8 cellular contexts compared by ENCODE assay signal in the genomic region with DNA sequence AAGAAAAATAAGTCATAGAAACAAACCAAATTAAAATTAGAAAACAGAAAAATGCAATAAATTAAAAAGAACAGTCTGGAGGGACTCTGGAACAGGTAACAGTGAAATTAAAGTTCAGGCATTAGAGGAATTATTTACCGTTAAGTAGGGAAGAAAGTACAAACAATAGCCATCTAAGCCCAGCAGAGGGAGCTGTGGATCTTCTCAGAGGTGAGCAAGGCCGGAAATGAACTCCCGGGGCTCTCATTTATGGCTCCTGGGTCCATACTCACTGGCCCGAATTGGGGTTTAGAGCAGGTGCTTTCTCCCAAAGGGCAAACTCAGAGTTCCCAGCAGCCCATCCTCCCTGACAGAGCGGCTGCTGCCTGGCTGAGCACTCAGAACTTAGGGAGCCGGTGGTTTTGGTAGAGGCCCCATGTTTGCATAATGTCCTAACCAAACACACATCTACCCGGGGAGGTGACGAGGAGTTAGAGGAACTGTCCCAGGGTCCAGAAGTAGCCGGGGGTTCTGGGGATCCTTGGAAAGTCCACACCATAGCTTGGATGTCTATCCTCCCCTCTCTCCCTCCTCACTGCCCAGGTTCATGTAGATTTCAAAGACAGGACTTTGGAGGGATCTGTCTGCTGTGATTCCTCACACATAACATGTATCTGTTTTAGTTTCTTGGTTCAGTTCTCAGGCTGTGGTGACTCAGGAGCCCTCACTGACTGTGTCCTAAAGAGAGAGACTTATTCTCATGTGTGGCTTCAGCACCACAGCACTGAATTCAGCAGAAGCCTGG.
DNase-seq lines count a peak whose midpoint lies in the region; ATAC-seq and TF ChIP-seq lines count a peak whose summit lies in the region.

No MANE protein-coding gene starts in this region.

- H3K4me1 Mint-ChIP-seq in activated CD8-positive, alpha-beta T cell treated with anti-CD3 and anti-CD28 coated beads for 36 hours (ENCODE audit: low read depth) = no peaks in the 10 kb centered on the region
- H3K4me1 Mint-ChIP-seq in nephron = peaks cover 5% of the 10 kb centered on the region

- TF ChIP-seq CTCF in GM12874 (IDR thresholded peaks at IDR 0.05; ENCODE audit: insufficient read depth, low read depth, low read length) = peak; percentile 76
- TF ChIP-seq CTCF in activated CD8-positive, alpha-beta T cell treated with anti-CD3 and anti-CD28 coated beads for 36 hours (IDR thresholded peaks at IDR 0.05) = peak; percentile 82
- TF ChIP-seq CTCF in nephron (IDR thresholded peaks at IDR 0.05; ENCODE audit: unreplicated experiment in 3 of 3) = peak; percentile 74 to 76 (median 75)
- TF ChIP-seq CTCF in tibial artery (IDR thresholded peaks at IDR 0.05) = peak; percentile 36 to 38

- no peaks in the 10 kb centered on the region for H3K9me3 Mint-ChIP-seq in activated CD8-positive, alpha-beta T cell treated with anti-CD3 and anti-CD28 coated beads for 36 hours
- no peaks in the 10 kb centered on the region for H3K9me3 Mint-ChIP-seq in nephron

- ATAC-seq in HG03432 (IDR thresholded peaks at IDR 0.05; ENCODE audit: unreplicated experiment) = peak; percentile 70
- ATAC-seq in activated CD8-positive, alpha-beta T cell treated with anti-CD3 and anti-CD28 coated beads for 36 hours = peak; percentile 99

- no peak overlapping the region for H3K27ac ChIP-seq in tibial artery

- peaks cover 0 to 8% of the 10 kb centered on the region in 2 donors for H3K27me3 ChIP-seq in tibial artery

- H3K27me3 Mint-ChIP-seq in activated CD8-positive, alpha-beta T cell treated with anti-CD3 and anti-CD28 coated beads for 36 hours = peaks cover 5% of the 10 kb centered on the region
- peaks cover 47% of the 10 kb centered on the region for H3K27me3 Mint-ChIP-seq in nephron (ENCODE audit: low read depth)

- CTCF ChIA-PET in activated CD8-positive, alpha-beta T cell treated with anti-CD3 and anti-CD28 coated beads for 36 hours (lab: Charles Lee) = interaction anchor here (0.6 to 3.0 kb wide), 13 partner anchors 8 to 79 kb away, joined by 3 to 16 read pairs (median 6); no protein-coding TSS in a partner anchor

- no peak overlapping the region for H3K4me3 ChIP-seq in tibial artery

- H3K4me1 ChIP-seq in tibial artery = no peaks in the 10 kb centered on the region

- no peak overlapping the region for H3K4me3 Mint-ChIP-seq in activated CD8-positive, alpha-beta T cell treated with anti-CD3 and anti-CD28 coated beads for 36 hours
- H3K4me3 Mint-ChIP-seq in nephron = no peak overlapping the region

- no peaks in the 10 kb centered on the region for H3K9me3 ChIP-seq in tibial artery

- H3K36me3 Mint-ChIP-seq in activated CD8-positive, alpha-beta T cell treated with anti-CD3 and anti-CD28 coated beads for 36 hours (ENCODE audit: low read depth) = no peaks in the 10 kb centered on the region
- H3K36me3 Mint-ChIP-seq in nephron (ENCODE audit: low read depth) = no peaks in the 10 kb centered on the region

- DNase-seq in 8988T = peak; percentile 20
- peak; percentile 78 for DNase-seq in NCI-H82 (lab: John Stamatoyannopoulos, UW)
- peak; percentile 84 for DNase-seq in activated CD8-positive, alpha-beta T cell treated with anti-CD3 and anti-CD28 coated beads for 36 hours
- peak; percentile 25 for DNase-seq in epidermal melanocyte (ENCODE audit: insufficient read length, low spot score)
- peak in 1 of 2 donors; percentile 38 for DNase-seq in tibial artery

- H3K27ac Mint-ChIP-seq in activated CD8-positive, alpha-beta T cell treated with anti-CD3 and anti-CD28 coated beads for 36 hours = peak overlapping the region; percentile 53
- no peak overlapping the region for H3K27ac Mint-ChIP-seq in nephron

- intact Hi-C loops in activated CD8-positive, alpha-beta T cell treated with anti-CD3 and anti-CD28 coated beads for 36 hours (cut with micrococcal nuclease) = no loop called here
- intact Hi-C loops in tibial artery (cut with DNase I; ENCODE audit: low total_unique reads) = no loop called here

- POLR2A ChIA-PET in activated CD8-positive, alpha-beta T cell treated with anti-CD3 and anti-CD28 coated beads for 36 hours (lab: Charles Lee) = no interaction called here

- no peaks in the 10 kb centered on the region for H3K36me3 ChIP-seq in tibial artery
